ENCODE assay signal across 8 cellular contexts in genomic region chr6:135675862-135676261, GRCh38.
DNase-seq lines count a peak whose midpoint lies in the region; ATAC-seq, FAIRE-seq and TF ChIP-seq lines count a peak whose summit lies in the region.

No MANE protein-coding gene starts in this region.

- H3K79me2 ChIP-seq in H1 (ENCODE audit: control insufficient read depth in 1 of 2, insufficient read depth in 2 of 2, low read length in 2 of 2) = no peaks in the 10 kb centered on the region

- H4K8ac ChIP-seq in IMR-90 (ENCODE audit: low read depth in 2 of 2, low read length in 2 of 2) (no peak overlapping the region), H1 (ENCODE audit: extremely low read depth, insufficient read depth, low read length) (no peak overlapping the region)

- TF ChIP-seq EP300 in H1 (IDR thresholded peaks at IDR 0.05; ENCODE audit: borderline replicate concordance in 1 of 2, low read depth in 2 of 2, low read length in 2 of 2) = no peak

- no peak overlapping the region for H2AK9ac ChIP-seq in IMR-90 (replicated peaks; ENCODE audit: low read depth, low read length, poor library complexity)

- H3K27ac ChIP-seq in IMR-90 (ENCODE audit: insufficient read depth, low read length) (no peak overlapping the region), SK-N-MC (no peak overlapping the region), H1 (ENCODE audit: low read depth, low read length) (no peak overlapping the region), small intestine (ENCODE audit: low read depth in 1 of 2, low read length in 1 of 2) (no peak overlapping the region)

- peaks cover 8% of the 10 kb centered on the region for H3K4me1 ChIP-seq in IMR-90 (ENCODE audit: control insufficient read depth, insufficient read depth, low read length)
- no peaks in the 10 kb centered on the region for H3K4me1 ChIP-seq in H1 (replicated peaks in 1 of 4; ENCODE audit: control insufficient read depth in 3 of 4, insufficient read depth in 4 of 4, low read length in 3 of 4)
- no peaks in the 10 kb centered on the region for H3K4me1 ChIP-seq in small intestine (ENCODE audit: control insufficient read depth in 2 of 2, insufficient read depth in 1 of 2, low read depth in 1 of 2, low read length in 1 of 2)

- peak; percentile 94 for FAIRE-seq in H1 (lab: Jason Lieb, UNC)
- FAIRE-seq in small intestine (lab: Jason Lieb, UNC) = no peak

- H2AFZ ChIP-seq in IMR-90 (replicated peaks; ENCODE audit: low read length, poor library complexity) (no peak overlapping the region), H1 (ENCODE audit: low read length) (no peak overlapping the region)

- WGBS in IMR-90 (ENCODE audit: extremely low coverage in 2 of 2, insufficient read length in 1 of 2), 2 experiments = no CpG with 5 or more reads among the region's 1 CpG
- 35% methylated on average over 1 of the region's 1 CpG; no CpG with 5 or more reads in 1 of the 2 experiments for WGBS in H1 (ENCODE audit: extremely low coverage in 1 of 2, insufficient coverage in 1 of 2, insufficient read length in 1 of 2, insufficient replicate concordance in 2 of 2, low coverage in 1 of 2, low lambda C conversion rate in 2 of 2, missing lambda C conversion rate in 1 of 2), 2 experiments
- WGBS in small intestine, 3 donors = 25 to 45% (median 35%) methylated on average over 1 of the region's 1 CpG

- H4K5ac ChIP-seq in IMR-90 (ENCODE audit: low read depth, low read length) = no peak overlapping the region
- H4K5ac ChIP-seq in H1 (ENCODE audit: insufficient read length, low read depth, low read length) = no peak overlapping the region

- no peak overlapping the region for H2BK15ac ChIP-seq in IMR-90 (ENCODE audit: low read depth, low read length)
- no peak overlapping the region for H2BK15ac ChIP-seq in H1 (ENCODE audit: low read length)

- H3K18ac ChIP-seq in IMR-90 (ENCODE audit: low read depth, low read length) (no peak overlapping the region), H1 (ENCODE audit: extremely low read depth, low read length) (no peak overlapping the region)

- no peaks in the 10 kb centered on the region for H3K27me3 ChIP-seq in IMR-90 (ENCODE audit: control insufficient read depth, insufficient read depth, low read length)
- H3K27me3 ChIP-seq in H1 (replicated peaks in 1 of 4; ENCODE audit: control insufficient read depth in 3 of 4, extremely low read depth in 1 of 4, insufficient read depth in 3 of 4, low read length in 3 of 4) = no peaks in the 10 kb centered on the region
- no peaks in the 10 kb centered on the region for H3K27me3 ChIP-seq in small intestine (ENCODE audit: control insufficient read depth in 2 of 2, insufficient read depth in 2 of 2, low read length in 2 of 2)

- H4K20me1 ChIP-seq in IMR-90 (ENCODE audit: insufficient read depth, low read length) (no peaks in the 10 kb centered on the region), H1 (replicated peaks in 1 of 2; ENCODE audit: control insufficient read depth in 1 of 2, insufficient read depth in 2 of 2, low read length in 2 of 2) (no peaks in the 10 kb centered on the region)

- POLR2A ChIA-PET in IMR-90 (lab: Charles Lee; ENCODE audit: unreplicated experiment) = no interaction called here
- POLR2A ChIA-PET in H1 (lab: Charles Lee; ENCODE audit: partially characterized antibody) = no interaction called here

- H3K79me1 ChIP-seq in IMR-90 (ENCODE audit: low read depth in 1 of 2, low read length in 2 of 2) = no peaks in the 10 kb centered on the region
- no peaks in the 10 kb centered on the region for H3K79me1 ChIP-seq in H1 (ENCODE audit: low read depth, low read length)

- CTCF ChIA-PET in IMR-90 (lab: Yijun Ruan, JAX) = interaction anchor here (0.6 kb wide), 1 partner anchor 458 kb away, joined by 5 read pairs; no protein-coding TSS in a partner anchor
- CTCF ChIA-PET in H1 (lab: Charles Lee; ENCODE audit: partially characterized antibody) = interaction anchor here (0.6 to 3.6 kb wide), 17 partner anchors 11 to 551 kb away, joined by 3 to 27 read pairs (median 4); no protein-coding TSS in a partner anchor

- no peak overlapping the region for H2BK20ac ChIP-seq in IMR-90 (ENCODE audit: low read depth, low read length)
- no peak overlapping the region for H2BK20ac ChIP-seq in H1 (ENCODE audit: low read length)

- H2BK12ac ChIP-seq in H1 (ENCODE audit: low read depth, low read length) = no peak overlapping the region

- no peak overlapping the region for H3K14ac ChIP-seq in IMR-90 (replicated peaks; ENCODE audit: low read depth, low read length)
- no peak overlapping the region for H3K14ac ChIP-seq in H1 (ENCODE audit: insufficient read length)

- no peaks in the 10 kb centered on the region for H3K36me3 ChIP-seq in IMR-90 (ENCODE audit: control insufficient read depth, insufficient read depth, low read length)
- no peaks in the 10 kb centered on the region for H3K36me3 ChIP-seq in SK-N-MC (ENCODE audit: insufficient read depth, low read length)
- no peaks in the 10 kb centered on the region for H3K36me3 ChIP-seq in H1 (ENCODE audit: control insufficient read depth in 2 of 4, insufficient read depth in 4 of 4, low read length in 3 of 4)
- H3K36me3 ChIP-seq in small intestine (ENCODE audit: control insufficient read depth in 2 of 2, insufficient read depth in 2 of 2, low read length in 2 of 2) = no peaks in the 10 kb centered on the region

- H2AK5ac ChIP-seq in IMR-90 (ENCODE audit: low read depth, low read length) = no peak overlapping the region
- no peak overlapping the region for H2AK5ac ChIP-seq in H1 (ENCODE audit: low read depth, low read length)

- ATAC-seq in IMR-90 (ENCODE audit: low read depth) (no peak), HG03457 (IDR thresholded peaks at IDR 0.05; ENCODE audit: unreplicated experiment) (no peak), GM21529 (IDR thresholded peaks at IDR 0.05; ENCODE audit: unreplicated experiment) (no peak)

- H4K91ac ChIP-seq in IMR-90 (ENCODE audit: insufficient read depth, low read depth, low read length) (no peak overlapping the region), H1 (replicated peaks; ENCODE audit: insufficient read length, low read length) (no peak overlapping the region)

- H3K4me2 ChIP-seq in IMR-90 (ENCODE audit: low read depth, low read length) (no peak overlapping the region), H1 (ENCODE audit: insufficient read depth in 1 of 2, low read depth in 2 of 2, low read length in 2 of 2) (no peak overlapping the region)

- in situ Hi-C loops in IMR-90 (cut with MboI; ENCODE audit: low sequenced_read_pairs) = no loop called here

- peaks cover 2% of the 10 kb centered on the region; the same call in 1 of the 2 replicates for H3K9me3 ChIP-seq in IMR-90 (ENCODE audit: control insufficient read depth, insufficient read depth, low read length)
- H3K9me3 ChIP-seq in SK-N-MC (ENCODE audit: low read depth, low read length) = no peaks in the 10 kb centered on the region
- no peaks in the 10 kb centered on the region for H3K9me3 ChIP-seq in H1 (ENCODE audit: insufficient read depth in 2 of 2, low read depth in 1 of 2, low read length in 1 of 2)
- H3K9me3 ChIP-seq in small intestine (ENCODE audit: control insufficient read depth, low read depth) = no peaks in the 10 kb centered on the region

- H3K56ac ChIP-seq in IMR-90 (ENCODE audit: extremely low read depth, insufficient read depth, low read length) (no peak overlapping the region), H1 (replicated peaks; ENCODE audit: insufficient read length, low read depth, low read length) (no peak overlapping the region)

- peak; percentile 2 to 21 for DNase-seq in NCI-H446 (lab: John Stamatoyannopoulos, UW)
- no peak for DNase-seq in NCI-H446 treated with DMSO at 0.1 percent for 48 hours (lab: John Stamatoyannopoulos, UW)
- DNase-seq in IMR-90 = peak; percentile 41
- peak; percentile 71 for DNase-seq in SK-N-MC (ENCODE audit: low read depth, low spot score)
- DNase-seq in H1 (ENCODE audit: low read depth in 1 of 2, low spot score in 2 of 2) = no peak
- DNase-seq in small intestine = peak; percentile 64

- H2BK5ac ChIP-seq in IMR-90 (ENCODE audit: low read depth, low read length, poor library complexity, severe bottlenecking) = no peak overlapping the region
- no peak overlapping the region for H2BK5ac ChIP-seq in H1 (ENCODE audit: low read depth, low read length)

- TF ChIP-seq RAD21 in IMR-90 (IDR thresholded peaks at IDR 0.05; ENCODE audit: low read length) (peak; percentile 41), H1 (IDR thresholded peaks at IDR 0.05 in 1 of 2, conservative IDR thresholded peaks at IDR 0.05 in 1 of 2; ENCODE audit: low read depth in 2 of 2, low read length in 2 of 2) (peak; percentile 94 to 98)

- dilution Hi-C loops in IMR-90 (cut with HindIII; ENCODE audit: low sequenced_read_pairs, unreplicated experiment) = no loop called here

- TF ChIP-seq CTCF in IMR-90 (conservative IDR thresholded peaks at IDR 0.05; ENCODE audit: low read depth, low read length) (0 out of 2 replicates have a peak, but pooled peaks have one; percentile 22), H1 (IDR thresholded peaks at IDR 0.05; ENCODE audit: control extremely low read depth in 1 of 3, insufficient read depth in 1 of 3, low read depth in 1 of 3, low read length in 3 of 3) (peak in 2 of 3 experiments; percentile 62 to 85; a peak in 3 of 4 replicates)

- H2BK120ac ChIP-seq in IMR-90 (ENCODE audit: low read depth, low read length) (no peak overlapping the region), H1 (replicated peaks; ENCODE audit: low read depth, low read length) (no peak overlapping the region)

- TF ChIP-seq POLR2A in IMR-90 (IDR thresholded peaks at IDR 0.05; ENCODE audit: low read depth, low read length) = no peak
- TF ChIP-seq POLR2A in H1 (IDR thresholded peaks at IDR 0.05; ENCODE audit: control extremely low read depth in 1 of 2, low read depth in 2 of 2, low read length in 2 of 2) = no peak

- H3K23me2 ChIP-seq in H1 (ENCODE audit: low read depth, low read length) = no peaks in the 10 kb centered on the region

- intact Hi-C loops in IMR-90 (cut with micrococcal nuclease) = loop anchor here (1.0 to 2.0 kb wide), 2 partner anchors 177 to 550 kb away; no protein-coding TSS in a partner anchor

- H3K23ac ChIP-seq in IMR-90 (ENCODE audit: low read depth, low read length) = no peak overlapping the region
- no peak overlapping the region for H3K23ac ChIP-seq in H1 (ENCODE audit: insufficient read length)

- peaks cover 2% of the 10 kb centered on the region; the same call in 1 of the 2 replicates for H3K9me1 ChIP-seq in IMR-90 (ENCODE audit: insufficient read depth, low read length)

- H3K4me3 ChIP-seq in IMR-90 (ENCODE audit: insufficient read depth, low read depth, low read length) (no peak overlapping the region), SK-N-MC (peak overlapping the region; percentile 20; the same call in 1 of the 2 replicates), H1 (ENCODE audit: extremely low read depth in 1 of 4, insufficient read depth in 2 of 4, low read depth in 3 of 4, low read length in 4 of 4) (no peak overlapping the region), small intestine (ENCODE audit: low read depth in 1 of 2, low read length in 2 of 2) (no peak overlapping the region)

- no TSS peak for BruUV-seq in IMR-90 (replicated peaks; lab: Mats Ljungman, UMichigan)

- H3K9ac ChIP-seq in IMR-90 (ENCODE audit: low read depth, low read length) = no peak overlapping the region
- no peak overlapping the region for H3K9ac ChIP-seq in SK-N-MC (ENCODE audit: insufficient read length)
- H3K9ac ChIP-seq in H1 (replicated peaks in 1 of 4; ENCODE audit: extremely low read depth in 1 of 4, low read depth in 3 of 4, low read length in 3 of 4) = no peak overlapping the region

- H3K4ac ChIP-seq in IMR-90 (ENCODE audit: low read depth, low read length) (no peak overlapping the region; the same call in 1 of the 2 replicates), H1 (replicated peaks; ENCODE audit: insufficient read length, low read depth, low read length) (no peak overlapping the region)

Comparison
In these comparisons a context has a peak if more than half of its experiments do, and no peak if none do; other contexts are left out.
1. DNase-seq: peak in NCI-H446 (2 of 2), IMR-90 (single experiment), SK-N-MC (single experiment) and small intestine (single experiment); none in NCI-H446 treated with DMSO at 0.1 percent for 48 hours (single experiment) and H1 (0 of 2).